In genomic region chr17:72465191-72466024, GRCh38 we compare ENCODE assay signal across 9 cellular contexts.
A peak's percentile ranks its signal among the peaks of the same experiment; 100 is the strongest.
DNase-seq lines count a peak whose midpoint lies in the region; ATAC-seq, FAIRE-seq and TF ChIP-seq lines count a peak whose summit lies in the region.
"Had no signal": no experiment of that assay in that cellular context is flagged by ENCODE, and none has a peak within 500 bp of the region (broad histone marks: within the 10 kb centered on the region; RNA-seq: fewer than 3 reads in every experiment).

No MANE protein-coding gene starts in this region.

- H3K27ac ChIP-seq in KMS-11, result 0 out of 2 replicates have a peak overlapping the region, but pooled peaks have one; percentile 25

- no peaks in the 10 kb centered on the region for H3K36me3 ChIP-seq in KMS-11 (ENCODE audit: insufficient read depth)
- H3K36me3 ChIP-seq in bronchial epithelial cell (ENCODE audit: control insufficient read depth, insufficient read depth, low read length), result no peaks in the 10 kb centered on the region

- peak overlapping the region; percentile 69; the same call in 1 of the 2 replicates for H3K4me2 ChIP-seq in KMS-11

- peaks cover 45% of the 10 kb centered on the region; the same call in 1 of the 2 replicates for H3K79me2 ChIP-seq in KMS-11 (ENCODE audit: insufficient read depth, low read depth)

- no peak overlapping the region; the same call in 1 of the 2 replicates for H3K9ac ChIP-seq in KMS-11

- peak; percentile 76 for FAIRE-seq in bronchial epithelial cell (lab: Jason Lieb, UNC)

- peaks cover 5% of the 10 kb centered on the region; the same call in 1 of the 2 replicates for H4K20me1 ChIP-seq in KMS-11 (ENCODE audit: insufficient read depth)

- H3K4me3 ChIP-seq in KMS-11 (IDR thresholded peaks at IDR 0.05; ENCODE audit: insufficient read depth, low read depth, low read length), result no peak overlapping the region
- no peak overlapping the region for H3K4me3 ChIP-seq in bronchial epithelial cell (ENCODE audit: low read depth, low read length)

- no peak overlapping the region for H2AFZ ChIP-seq in KMS-11 (ENCODE audit: low read depth)

- no peak for TF ChIP-seq CTCF in KMS-11 (conservative IDR thresholded peaks at IDR 0.05; ENCODE audit: low read depth, low read length)
- TF ChIP-seq CTCF in bronchial epithelial cell (IDR thresholded peaks at IDR 0.05; ENCODE audit: insufficient read depth, low read length, severe bottlenecking), result no peak
- no peak for TF ChIP-seq CTCF in omental fat pad (IDR thresholded peaks at IDR 0.05)

- peak; percentile 47 for ATAC-seq in GM19438 (IDR thresholded peaks at IDR 0.05; ENCODE audit: low read depth, unreplicated experiment)
- peak; percentile 27 for ATAC-seq in omental fat pad (ENCODE audit: low FRiP score)

- DNase-seq in A172 (ENCODE audit: low spot score) (peak; percentile 99), bronchial epithelial cell (ENCODE audit: low read depth) (peak; percentile 96), omental fat pad (ENCODE audit: low spot score) (no peak), medulla oblongata (ENCODE audit: extremely low spot score) (no peak), putamen (ENCODE audit: low spot score) (no peak)
- no peak for DNase-seq in activated CD8-positive, alpha-beta memory T cell treated with anti-CD3 and anti-CD28 coated beads for 24 hours
- DNase-seq: DND-41 had no signal

- H3K4me1 ChIP-seq in KMS-11 (ENCODE audit: low read depth, poor library complexity, severe bottlenecking), result peaks cover 48% of the 10 kb centered on the region

- H3K27me3 ChIP-seq in KMS-11 (ENCODE audit: insufficient read depth, low read depth) (no peaks in the 10 kb centered on the region), bronchial epithelial cell (ENCODE audit: control insufficient read depth, insufficient read depth, low read length) (no peaks in the 10 kb centered on the region)

Comparison
In these comparisons a context has a peak if more than half of its experiments do, and no peak if none do; other contexts are left out.
1. DNase-seq: peak in A172 (single experiment) and bronchial epithelial cell (single experiment); none in omental fat pad (single experiment), medulla oblongata (single experiment), putamen (single experiment) and activated CD8-positive, alpha-beta memory T cell treated with anti-CD3 and anti-CD28 coated beads for 24 hours (single experiment).